ENCODE assay signal across 9 cellular contexts in genomic region chr19:14786421-14786851, GRCh38. TPM values are rescaled to one million over a fixed set of nuclear protein-coding genes. Genes with fewer than 3 reads are reported as not detected.
DNase-seq lines count a peak whose midpoint lies in the region; ATAC-seq, FAIRE-seq and TF ChIP-seq lines count a peak whose summit lies in the region.
"Had no signal": no experiment of that assay in that cellular context is flagged by ENCODE, and none has a peak within 500 bp of the region (broad histone marks: within the 10 kb centered on the region; RNA-seq: fewer than 3 reads in every experiment).

No MANE protein-coding gene starts in this region.

- peak overlapping the region; percentile 65 for H3K4me2 ChIP-seq in A549

- H3K9me3 Mint-ChIP-seq in WTC11: no peaks in the 10 kb centered on the region
- H3K9me3 Mint-ChIP-seq in stimulated activated naive B cell treated with anti-CD40 and anti-IgM and Interleukin-4, amounts not matched to agents 10 μg/mL and 1 μg/mL and 100 μg/mL, for 72 hours: no peaks in the 10 kb centered on the region

- peak; percentile 63 to 72 for TF ChIP-seq RAD21 in A549 (conservative IDR thresholded peaks at IDR 0.05 in 1 of 2, IDR thresholded peaks at IDR 0.05 in 1 of 2)

- H3K27me3 ChIP-seq in iPS DF 6.9 (ENCODE audit: control insufficient read depth, insufficient read depth, low read length): no peaks in the 10 kb centered on the region

- TF ChIP-seq EP300 in A549 (IDR thresholded peaks at IDR 0.05): no peak

- H3K4me1 Mint-ChIP-seq in WTC11: peaks cover 10% of the 10 kb centered on the region
- H3K4me1 Mint-ChIP-seq in stimulated activated naive B cell treated with anti-CD40 and anti-IgM and Interleukin-4, amounts not matched to agents 10 μg/mL and 1 μg/mL and 100 μg/mL, for 72 hours: peaks cover 24 to 42% of the 10 kb centered on the region in 2 donors

- FAIRE-seq in A549 (lab: Jason Lieb, UNC): no peak

- peak; percentile 47 to 74; a peak in 4 of 6 replicates for ATAC-seq in A549
- peak; percentile 94 for ATAC-seq in WTC11
- no peak for ATAC-seq in stimulated activated naive B cell treated with anti-CD40 and anti-IgM and Interleukin-4, amounts not matched to agents 10 μg/mL and 1 μg/mL and 100 μg/mL, for 72 hours (replicated peaks)
- ATAC-seq in HG02571 (IDR thresholded peaks at IDR 0.05; ENCODE audit: unreplicated experiment): no peak
- no peak for ATAC-seq in HG02870 (IDR thresholded peaks at IDR 0.05; ENCODE audit: unreplicated experiment)

- H3K4me3 ChIP-seq in A549 (no peak overlapping the region), GM12875 (ENCODE audit: low read depth, low read length) (no peak overlapping the region), iPS DF 6.9 (ENCODE audit: low read length) (no peak overlapping the region)

- H3K27ac ChIP-seq in A549: peak overlapping the region in 1 of 2 experiments; percentile 64; a peak in 2 of 6 replicates
- H3K27ac ChIP-seq in iPS DF 6.9 (ENCODE audit: low read length): no peak overlapping the region

- no peak for TF ChIP-seq POLR2A in A549 (IDR thresholded peaks at IDR 0.05; ENCODE audit: low read length)

- peak overlapping the region; percentile 53 for H3K4me3 Mint-ChIP-seq in WTC11
- H3K4me3 Mint-ChIP-seq in stimulated activated naive B cell treated with anti-CD40 and anti-IgM and Interleukin-4, amounts not matched to agents 10 μg/mL and 1 μg/mL and 100 μg/mL, for 72 hours: peak overlapping the region; percentile 39 to 65

- CTCF ChIA-PET in A549 (lab: Yijun Ruan, JAX): interaction anchor here (0.6 to 2.5 kb wide), 29 partner anchors 9 to 731 kb away, joined by 3 to 16 read pairs (median 4); no protein-coding TSS in a partner anchor
- CTCF ChIA-PET in WTC11 (lab: Charles Lee): interaction anchor here (0.6 to 2.9 kb wide), 52 partner anchors 9 to 692 kb away, joined by 3 to 36 read pairs (median 5); partner anchors contain the start of genes ADGRE2, NDUFB7, OR7A17 and OR7A5

- no peaks in the 10 kb centered on the region for H3K9me3 ChIP-seq in A549
- H3K9me3 ChIP-seq in iPS DF 6.9 (ENCODE audit: control insufficient read depth, insufficient read depth, low read length): no peaks in the 10 kb centered on the region

- H3K36me3 Mint-ChIP-seq in WTC11: no peaks in the 10 kb centered on the region
- no peaks in the 10 kb centered on the region for H3K36me3 Mint-ChIP-seq in stimulated activated naive B cell treated with anti-CD40 and anti-IgM and Interleukin-4, amounts not matched to agents 10 μg/mL and 1 μg/mL and 100 μg/mL, for 72 hours

- TF ChIP-seq CTCF in A549 (IDR thresholded peaks at IDR 0.05) (peak; percentile 55), GM12875 (IDR thresholded peaks at IDR 0.05; ENCODE audit: borderline replicate concordance, insufficient read depth, low read depth, low read length) (peak; percentile 95), WTC11 (IDR thresholded peaks at IDR 0.05) (peak; percentile 84)

- H3K4me1 ChIP-seq in A549 (no peaks in the 10 kb centered on the region), iPS DF 6.9 (ENCODE audit: control insufficient read depth, insufficient read depth, low read length) (0 out of 2 replicates have a peak, but pooled peaks cover 1% of the 10 kb centered on the region)

- H3K36me3 ChIP-seq in iPS DF 6.9 (ENCODE audit: control insufficient read depth, insufficient read depth, low read length): no peaks in the 10 kb centered on the region

- WGBS in A549 (ENCODE audit: missing lambda C conversion rate): 23% methylated on average over 15 of the region's 18 CpGs
- WGBS in iPS DF 6.9 (ENCODE audit: insufficient coverage, insufficient read length): no CpG with 5 or more reads among the region's 18 CpGs

- POLR2A ChIA-PET in A549 (lab: Yijun Ruan, JAX) (interaction anchor here (0.6 kb wide), 1 partner anchor 305 kb away, joined by 4 read pairs; no protein-coding TSS in a partner anchor), WTC11 (lab: Charles Lee) (interaction anchor here (0.7 kb wide), 1 partner anchor 162 kb away, joined by 3 read pairs; no protein-coding TSS in a partner anchor)

- 0 out of 2 replicates have a peak, but pooled peaks cover 4% of the 10 kb centered on the region for H3K27me3 Mint-ChIP-seq in WTC11 (ENCODE audit: low read depth)
- H3K27me3 Mint-ChIP-seq in stimulated activated naive B cell treated with anti-CD40 and anti-IgM and Interleukin-4, amounts not matched to agents 10 μg/mL and 1 μg/mL and 100 μg/mL, for 72 hours: no peaks in the 10 kb centered on the region

- DNase-seq in A549 (ENCODE audit: low read depth in 1 of 2, low spot score in 1 of 2) (peak in 1 of 2 experiments; percentile 25), WTC11 (ENCODE audit: low spot score) (peak; percentile 78), iPS DF 6.9 (ENCODE audit: low read depth, low spot score) (peak; percentile 58), activated gamma-delta T cell (lab: John Stamatoyannopoulos, UW) (no peak)
- DNase-seq in stimulated activated naive B cell treated with anti-CD40 and anti-IgM and Interleukin-4, amounts not matched to agents 10 μg/mL and 1 μg/mL and 100 μg/mL, for 72 hours: no peak

- peak overlapping the region; percentile 70; the same call in 1 of the 2 replicates for H3K27ac Mint-ChIP-seq in WTC11
- peak overlapping the region; percentile 84 for H3K27ac Mint-ChIP-seq in stimulated activated naive B cell treated with anti-CD40 and anti-IgM and Interleukin-4, amounts not matched to agents 10 μg/mL and 1 μg/mL and 100 μg/mL, for 72 hours

TF ChIP-seq in A549, 52 proteins besides CTCF, POLR2A, EP300 and RAD21:
- TF ChIP-seq SMC3 (IDR thresholded peaks at IDR 0.05): peak; percentile 40; the same call in 1 of the 3 replicates
- TF ChIP-seq ATOH8 (CRISPR knock-in tag; IDR thresholded peaks at IDR 0.05; ENCODE audit: low read depth): no peak

TF ChIP-seq in WTC11, 78 proteins besides CTCF, POLR2A, EP300 and RAD21:
- TF ChIP-seq TEAD1 (CRISPR knock-in tag; IDR thresholded peaks at IDR 0.05) (no peak), ZNF121 (CRISPR knock-in tag; IDR thresholded peaks at IDR 0.05) (peak; percentile 40; the same call in 1 of the 2 replicates)

RNA-seq across cellular contexts. Expression of gene ADGRE2, which starts 8.1 kb away (rescaled TPM):
- polyA plus RNA-seq in A549 (2011; rRNA removed) (0.47 and 0.67 TPM in 2 replicates), A549 (2017; fragmentation: RNase III; extraction: RNeasy Plus Mini Kit Qiagen cat#74134 plus additional on column Dnase treatment) (0.26 to 0.39 TPM (median 0.36 TPM) in 3 replicates)
- 0.32 and 0.36 TPM in 2 replicates for polyA plus RNA-seq in A549 (2012; cell fraction: cytosol; rRNA removed)
- 0.99 and 1.00 TPM in 2 replicates for polyA plus RNA-seq in A549 (2012; cell fraction: nucleus; rRNA removed)
- 0.29 and 0.68 TPM in 2 replicates for polyA minus RNA-seq in A549 (2011; rRNA and poly(A)+ RNA removed)
- 3.0 to 4.0 TPM (median 3.2 TPM) in 3 replicates for total RNA-seq in WTC11 (2021)

RNA-seq across cellular contexts. Expression of gene OR7A5, which starts 48.5 kb away (rescaled TPM):
- polyA plus RNA-seq in A549 (2011; rRNA removed): not detected in 2 replicates
- not detected in 2 replicates for polyA plus RNA-seq in A549 (2012; cell fraction: cytosol; rRNA removed)
- polyA plus RNA-seq in A549 (2012; cell fraction: nucleus; rRNA removed): not detected in 2 replicates
- not detected in 3 replicates for polyA plus RNA-seq in A549 (2017; fragmentation: RNase III; extraction: RNeasy Plus Mini Kit Qiagen cat#74134 plus additional on column Dnase treatment)
- polyA minus RNA-seq in A549 (2011; rRNA and poly(A)+ RNA removed): not detected in 2 replicates
- not detected in 3 replicates for total RNA-seq in WTC11 (2021)
- total RNA-seq: dermis microvascular lymphatic vessel endothelial cell had no signal

RNA-seq across cellular contexts. Expression of gene OR7C1, which starts 48.5 kb away (rescaled TPM):
- polyA plus RNA-seq in A549 (2011; rRNA removed) (not detected in 2 replicates), A549 (2017; fragmentation: RNase III; extraction: RNeasy Plus Mini Kit Qiagen cat#74134 plus additional on column Dnase treatment) (not detected in 3 replicates)
- polyA plus RNA-seq in A549 (2012; cell fraction: cytosol; rRNA removed): not detected in 2 replicates
- not detected in 2 replicates for polyA plus RNA-seq in A549 (2012; cell fraction: nucleus; rRNA removed)
- not detected in 2 replicates for polyA minus RNA-seq in A549 (2011; rRNA and poly(A)+ RNA removed)
- total RNA-seq in WTC11 (2021): not detected in 3 replicates
- total RNA-seq: dermis microvascular lymphatic vessel endothelial cell had no signal

Comparison
In these comparisons a context has a peak if more than half of its experiments do, and no peak if none do; other contexts are left out.
1. ATAC-seq: peak in A549 (2 of 2) and WTC11 (single experiment); none in stimulated activated naive B cell treated with anti-CD40 and anti-IgM and Interleukin-4, amounts not matched to agents 10 μg/mL and 1 μg/mL and 100 μg/mL, for 72 hours (0 of 2), HG02571 (single experiment) and HG02870 (single experiment).
2. DNase-seq: peak in WTC11 (single experiment) and iPS DF 6.9 (single experiment); none in stimulated activated naive B cell treated with anti-CD40 and anti-IgM and Interleukin-4, amounts not matched to agents 10 μg/mL and 1 μg/mL and 100 μg/mL, for 72 hours (single experiment) and activated gamma-delta T cell (single experiment).
3. Of the 8 proteins assayed by ChIP-seq in both WTC11 and A549: peak only in WTC11: none; only in A549: none; in both: CTCF; in neither: 7.
4. Peak in every context shown above with its lines, with median percentiles within 50 percentile points of each other: CTCF ChIP-seq.